In genomic region chr5:142095651-142096330, GRCh38 we compare ENCODE assay signal across 9 cellular contexts. TPM values are rescaled to one million over a fixed set of nuclear protein-coding genes. Genes with fewer than 3 reads are reported as not detected.
DNase-seq lines count a peak whose midpoint lies in the region; ATAC-seq and TF ChIP-seq lines count a peak whose summit lies in the region.
"Had no signal": no experiment of that assay in that cellular context is flagged by ENCODE, and none has a peak within 500 bp of the region (broad histone marks: within the 10 kb centered on the region; RNA-seq: fewer than 3 reads in every experiment).

No MANE protein-coding gene starts in this region.

- H3K36me3 ChIP-seq in smooth muscle cell (ENCODE audit: low read depth): no peaks in the 10 kb centered on the region

- WGBS in smooth muscle cell (ENCODE audit: low lambda C conversion rate): 91% methylated on average over 8 of the region's 8 CpGs

- no peaks in the 10 kb centered on the region for H3K79me2 ChIP-seq in smooth muscle cell (ENCODE audit: low read depth)

- H3K4me3 Mint-ChIP-seq in T-helper 1 cell treated with Interleukin-12 subunit alpha and Interleukin-12 subunit beta and Interleukin-4 antibody, amounts not matched to agents 30 μg/mL and 1 μg/mL, for 36 hours: peak overlapping the region; percentile 43
- H3K4me3 Mint-ChIP-seq in nephron progenitor cell (no peak overlapping the region), type B pancreatic cell (no peak overlapping the region)

- H3K4me1 ChIP-seq in smooth muscle cell (ENCODE audit: low read depth): no peaks in the 10 kb centered on the region

- peaks cover 1% of the 10 kb centered on the region for H3K9me3 Mint-ChIP-seq in T-helper 1 cell treated with Interleukin-12 subunit alpha and Interleukin-12 subunit beta and Interleukin-4 antibody, amounts not matched to agents 30 μg/mL and 1 μg/mL, for 36 hours
- H3K9me3 Mint-ChIP-seq in nephron progenitor cell (no peaks in the 10 kb centered on the region), type B pancreatic cell (no peaks in the 10 kb centered on the region)

- no peaks in the 10 kb centered on the region for H3K27me3 ChIP-seq in smooth muscle cell (ENCODE audit: low read depth)
- H3K27me3 ChIP-seq: foreskin keratinocyte had no signal

- H3K27me3 Mint-ChIP-seq in T-helper 1 cell treated with Interleukin-12 subunit alpha and Interleukin-12 subunit beta and Interleukin-4 antibody, amounts not matched to agents 30 μg/mL and 1 μg/mL, for 36 hours (ENCODE audit: low read depth): no peaks in the 10 kb centered on the region
- H3K27me3 Mint-ChIP-seq in nephron progenitor cell (ENCODE audit: low read depth, poor library complexity) (no peaks in the 10 kb centered on the region), type B pancreatic cell (no peaks in the 10 kb centered on the region)

- H3F3A ChIP-seq in smooth muscle cell (ENCODE audit: low read depth): no peaks in the 10 kb centered on the region

- H2AFZ ChIP-seq in smooth muscle cell (ENCODE audit: low read depth): no peak overlapping the region

- DNase-seq in activated effector memory CD4-positive, alpha-beta T cell treated with Interleukin-2 at 50 U/mL for 16 hours: peak; percentile 72
- DNase-seq in nephron progenitor cell: no peak
- peak; percentile 83 for DNase-seq in stimulated activated naive CD8-positive, alpha-beta T cell treated with anti-CD3 and anti-CD28 coated beads, Interleukin-15, Interleukin-2, amounts not matched to agents 100 U/mL and 50 U/mL, for 24 hours
- DNase-seq in NAMALWA (ENCODE audit: low spot score): no peak
- no peak for DNase-seq in smooth muscle cell (lab: John Stamatoyannopoulos, UW; ENCODE audit: unreplicated experiment)
- no peak for DNase-seq in type B pancreatic cell (ENCODE audit: extremely low spot score, unreplicated experiment)

- peak; percentile 95 for ATAC-seq in stimulated activated naive CD8-positive, alpha-beta T cell treated with anti-CD3 and anti-CD28 coated beads, Interleukin-15, Interleukin-2, amounts not matched to agents 100 U/mL and 50 U/mL, for 24 hours
- ATAC-seq in GM18873 (IDR thresholded peaks at IDR 0.05; ENCODE audit: low FRiP score, unreplicated experiment): no peak
- ATAC-seq: foreskin keratinocyte had no signal

- no peak overlapping the region for H3K4me3 ChIP-seq in smooth muscle cell

- H3K4me2 ChIP-seq in smooth muscle cell: no peak overlapping the region

- peak overlapping the region; percentile 76 for H3K27ac Mint-ChIP-seq in T-helper 1 cell treated with Interleukin-12 subunit alpha and Interleukin-12 subunit beta and Interleukin-4 antibody, amounts not matched to agents 30 μg/mL and 1 μg/mL, for 36 hours
- peak overlapping the region; percentile 52 for H3K27ac Mint-ChIP-seq in nephron progenitor cell
- no peak overlapping the region for H3K27ac Mint-ChIP-seq in type B pancreatic cell

- TF ChIP-seq CTCF in nephron progenitor cell (IDR thresholded peaks at IDR 0.05) (no peak), smooth muscle cell (IDR thresholded peaks at IDR 0.05; ENCODE audit: borderline replicate concordance, insufficient read depth, poor library complexity, severe bottlenecking) (no peak), type B pancreatic cell (conservative IDR thresholded peaks at IDR 0.05) (no peak)

- no peaks in the 10 kb centered on the region for H3K36me3 Mint-ChIP-seq in T-helper 1 cell treated with Interleukin-12 subunit alpha and Interleukin-12 subunit beta and Interleukin-4 antibody, amounts not matched to agents 30 μg/mL and 1 μg/mL, for 36 hours (ENCODE audit: low read depth)
- no peaks in the 10 kb centered on the region for H3K36me3 Mint-ChIP-seq in nephron progenitor cell (ENCODE audit: low read depth)
- H3K36me3 Mint-ChIP-seq in type B pancreatic cell: no peaks in the 10 kb centered on the region

- no peaks in the 10 kb centered on the region for H4K20me1 ChIP-seq in smooth muscle cell (ENCODE audit: low read depth)

- peaks cover 28% of the 10 kb centered on the region for H3K4me1 Mint-ChIP-seq in T-helper 1 cell treated with Interleukin-12 subunit alpha and Interleukin-12 subunit beta and Interleukin-4 antibody, amounts not matched to agents 30 μg/mL and 1 μg/mL, for 36 hours (ENCODE audit: low read depth)
- H3K4me1 Mint-ChIP-seq in nephron progenitor cell (peaks cover 25% of the 10 kb centered on the region), type B pancreatic cell (ENCODE audit: unreplicated experiment) (peaks cover 5% of the 10 kb centered on the region)

- H3K27ac ChIP-seq in smooth muscle cell (ENCODE audit: low read depth): no peak overlapping the region
- H3K27ac ChIP-seq: foreskin keratinocyte had no signal

- no peaks in the 10 kb centered on the region for H3K9me3 ChIP-seq in smooth muscle cell (replicated peaks; ENCODE audit: low read depth)

- no peak overlapping the region for H3K9ac ChIP-seq in smooth muscle cell (ENCODE audit: low read depth)

RNA-seq across cellular contexts. Expression of gene NDFIP1, which starts 12.8 kb away (rescaled TPM):
- total RNA-seq in smooth muscle cell (71.6 and 76.6 TPM in 2 replicates), type B pancreatic cell (ENCODE audit: low replicate concordance) (57.7 and 59.3 TPM in 2 replicates)
- 41.6 and 44.5 TPM in 2 replicates for polyA plus RNA-seq in smooth muscle cell

Comparison
In these comparisons a context has a peak if more than half of its experiments do, and no peak if none do; other contexts are left out.
1. DNase-seq: peak in activated effector memory CD4-positive, alpha-beta T cell treated with Interleukin-2 at 50 U/mL for 16 hours (single experiment) and stimulated activated naive CD8-positive, alpha-beta T cell treated with anti-CD3 and anti-CD28 coated beads, Interleukin-15, Interleukin-2, amounts not matched to agents 100 U/mL and 50 U/mL, for 24 hours (single experiment); none in nephron progenitor cell (single experiment), NAMALWA (single experiment), smooth muscle cell (single experiment) and type B pancreatic cell (single experiment).